7 cellular contexts compared by ENCODE assay signal in the genomic region with DNA sequence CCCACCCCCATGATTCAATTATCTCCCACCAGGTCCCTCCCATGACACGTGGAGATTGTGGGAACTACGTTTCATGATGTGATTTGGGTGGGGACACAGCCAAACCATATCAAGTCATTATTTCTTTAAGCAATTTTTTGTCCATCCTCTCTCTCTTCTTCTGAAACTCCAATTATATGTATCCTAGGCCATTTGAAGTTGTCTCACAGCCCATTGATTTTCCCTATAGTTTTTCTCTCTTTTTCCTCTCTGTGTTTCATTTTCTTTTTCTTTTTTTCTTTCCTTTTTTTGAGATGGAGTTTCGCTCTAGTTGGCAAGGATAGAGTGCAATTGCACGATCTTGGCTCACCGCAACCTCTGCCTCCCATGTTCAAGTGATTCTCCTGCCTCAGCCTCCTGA.
"Had no signal": no experiment of that assay in that cellular context is flagged by ENCODE, and none has a peak within 500 bp of the region (broad histone marks: within the 10 kb centered on the region; RNA-seq: fewer than 3 reads in every experiment).

No MANE protein-coding gene starts in this region.

- H3K4me3 ChIP-seq: K562 had no signal

- H3K27ac ChIP-seq: HL-60 had no signal

- FAIRE-seq: HepG2, HTR-8/SVneo, K562 had no signal

- DNase-seq: IMR-90, KBM-7, KG1 had no signal

- ATAC-seq: HepG2, K562 had no signal
